Comparison of ENCODE assay signal across 17 cellular contexts in genomic region chr6:39049575-39050283, GRCh38. TPM values are rescaled to one million over a fixed set of nuclear protein-coding genes. Genes with fewer than 3 reads are reported as not detected.
DNase-seq lines count a peak whose midpoint lies in the region; ATAC-seq and TF ChIP-seq lines count a peak whose summit lies in the region.
"Had no signal": no experiment of that assay in that cellular context is flagged by ENCODE, and none has a peak within 500 bp of the region (broad histone marks: within the 10 kb centered on the region; RNA-seq: fewer than 3 reads in every experiment).

No MANE protein-coding gene starts in this region.

- intact Hi-C loops in CD4-positive, alpha-beta T cell (cut with DNase I, micrococcal nuclease) = no loop called here

- no peaks in the 10 kb centered on the region for H3F3A ChIP-seq in Loucy (ENCODE audit: low read depth)

- H3K4me3 Mint-ChIP-seq in glutamatergic neuron (ENCODE audit: unreplicated experiment) = peak overlapping the region; percentile 68
- peak overlapping the region; percentile 19 for H3K4me3 Mint-ChIP-seq in neural crest cell
- H3K4me3 Mint-ChIP-seq in CD4-positive, alpha-beta T cell = no peak overlapping the region

- H3K36me3 ChIP-seq in H7 (replicated peaks; ENCODE audit: control insufficient read depth, insufficient read depth, low read length) = no peaks in the 10 kb centered on the region
- no peaks in the 10 kb centered on the region for H3K36me3 ChIP-seq in Loucy (ENCODE audit: insufficient read depth, low read length)
- H3K36me3 ChIP-seq: thyroid gland had no signal

- H3K36me3 Mint-ChIP-seq in glutamatergic neuron (ENCODE audit: unreplicated experiment) = no peaks in the 10 kb centered on the region
- H3K36me3 Mint-ChIP-seq in neural crest cell (ENCODE audit: low read depth) = no peaks in the 10 kb centered on the region
- no peaks in the 10 kb centered on the region for H3K36me3 Mint-ChIP-seq in CD4-positive, alpha-beta T cell (ENCODE audit: low read depth)

- H3K27me3 Mint-ChIP-seq in glutamatergic neuron (ENCODE audit: unreplicated experiment) (peaks cover 10% of the 10 kb centered on the region), neural crest cell (ENCODE audit: low read depth) (peaks cover 68% of the 10 kb centered on the region)
- peaks cover 48% of the 10 kb centered on the region for H3K27me3 Mint-ChIP-seq in CD4-positive, alpha-beta T cell

- CTCF ChIA-PET in CD4-positive, alpha-beta T cell (lab: Charles Lee) = no interaction called here

- peak overlapping the region; percentile 65 for H3K9ac ChIP-seq in Loucy (ENCODE audit: low read depth, low read length, poor library complexity, severe bottlenecking)

- H3K4me1 Mint-ChIP-seq in glutamatergic neuron (ENCODE audit: low read depth, unreplicated experiment) (peaks cover 5% of the 10 kb centered on the region), neural crest cell (no peaks in the 10 kb centered on the region)
- H3K4me1 Mint-ChIP-seq in CD4-positive, alpha-beta T cell (ENCODE audit: low read depth) = peaks cover 17% of the 10 kb centered on the region

- ATAC-seq in CD4-positive, alpha-beta T cell (ENCODE audit: poor library complexity) = no peak
- ATAC-seq: foreskin keratinocyte had no signal

- H2AFZ ChIP-seq in Loucy (ENCODE audit: low read length) = no peak overlapping the region

- no peaks in the 10 kb centered on the region for H3K9me2 ChIP-seq in Loucy (replicated peaks; ENCODE audit: low read depth, low read length)

- POLR2A ChIA-PET in CD4-positive, alpha-beta T cell (lab: Charles Lee) = no interaction called here

- DNase-seq in H7 (peak; percentile 63), glutamatergic neuron (no peak), neural crest cell (ENCODE audit: low read depth, low spot score) (no peak), HuH-7 (ENCODE audit: low spot score) (no peak), HK-2 (ENCODE audit: unreplicated experiment) (no peak)
- DNase-seq in CD4-positive, alpha-beta T cell = no peak
- DNase-seq: activated CD4-positive, alpha-beta T cell treated with anti-CD3 and anti-CD28 coated beads, Interleukin-2, amount 10 ng/mL, durations not matched to agents 24 days and 14 days; activated gamma-delta T cell treated with Interleukin-2 at 50 U/mL for 16 hours; foreskin keratinocyte; NCI-H2081; NCI-H774; RPMI8226; thyroid gland had no signal

- no peak overlapping the region for H3K27ac ChIP-seq in CD4-positive, alpha-beta T cell (ENCODE audit: low read depth, low read length)
- H3K27ac ChIP-seq: foreskin keratinocyte, thyroid gland had no signal

- H4K20me1 ChIP-seq in Loucy (ENCODE audit: insufficient read depth, low read length, poor library complexity, severe bottlenecking) = peaks cover 4% of the 10 kb centered on the region

- H3K27me3 ChIP-seq in H7 (ENCODE audit: control insufficient read depth, insufficient read depth, low read length) (peaks cover 35% of the 10 kb centered on the region), Loucy (ENCODE audit: insufficient read depth, low read length, poor library complexity, severe bottlenecking) (no peaks in the 10 kb centered on the region)
- H3K27me3 ChIP-seq in CD4-positive, alpha-beta T cell (ENCODE audit: control insufficient read depth, insufficient read depth, low read length) = peaks cover 41% of the 10 kb centered on the region
- H3K27me3 ChIP-seq: thyroid gland had no signal

- H3K27ac Mint-ChIP-seq in glutamatergic neuron (ENCODE audit: unreplicated experiment) = no peak overlapping the region
- H3K27ac Mint-ChIP-seq in neural crest cell (ENCODE audit: unreplicated experiment) = no peak overlapping the region
- H3K27ac Mint-ChIP-seq in CD4-positive, alpha-beta T cell = no peak overlapping the region
- H3K27ac Mint-ChIP-seq: T-helper 1 cell treated with Interleukin-12 subunit alpha and Interleukin-12 subunit beta and Interleukin-4 antibody, amounts not matched to agents 30 μg/mL and 1 μg/mL, for 36 hours had no signal

- no peak for TF ChIP-seq CTCF in Loucy (conservative IDR thresholded peaks at IDR 0.05; ENCODE audit: low read length)
- TF ChIP-seq CTCF in glutamatergic neuron (IDR thresholded peaks at IDR 0.05; ENCODE audit: partially characterized antibody, unreplicated experiment) = no peak
- no peak for TF ChIP-seq CTCF in neural crest cell (conservative IDR thresholded peaks at IDR 0.05)
- no peak for TF ChIP-seq CTCF in CD4-positive, alpha-beta T cell (IDR thresholded peaks at IDR 0.05)

- peak overlapping the region; percentile 76 for H3K4me2 ChIP-seq in Loucy (ENCODE audit: low read depth, low read length, poor library complexity, severe bottlenecking)

- no peak overlapping the region for H3K4me3 ChIP-seq in H7 (ENCODE audit: insufficient read depth, low read depth, low read length)
- H3K4me3 ChIP-seq in Loucy (ENCODE audit: low read length, poor library complexity, severe bottlenecking) = peak overlapping the region; percentile 77
- H3K4me3 ChIP-seq: thyroid gland had no signal

- no peaks in the 10 kb centered on the region for H3K9me3 ChIP-seq in Loucy (ENCODE audit: insufficient read depth, low read depth, low read length)
- no peaks in the 10 kb centered on the region for H3K9me3 ChIP-seq in CD4-positive, alpha-beta T cell (ENCODE audit: control insufficient read depth, low read length)
- H3K9me3 ChIP-seq: thyroid gland had no signal

- H3K9me3 Mint-ChIP-seq in glutamatergic neuron (ENCODE audit: unreplicated experiment) = peaks cover 3% of the 10 kb centered on the region
- no peaks in the 10 kb centered on the region for H3K9me3 Mint-ChIP-seq in neural crest cell
- no peaks in the 10 kb centered on the region for H3K9me3 Mint-ChIP-seq in CD4-positive, alpha-beta T cell
- H3K9me3 Mint-ChIP-seq: activated CD4-positive, alpha-beta T cell treated with anti-CD3 and anti-CD28 coated beads, Interleukin-2, amount 10 ng/mL, durations not matched to agents 24 days and 14 days; T-helper 1 cell treated with Interleukin-12 subunit alpha and Interleukin-12 subunit beta and Interleukin-4 antibody, amounts not matched to agents 30 μg/mL and 1 μg/mL, for 36 hours had no signal

- H3K79me2 ChIP-seq in Loucy (ENCODE audit: insufficient read depth, low read length) = peaks cover 41% of the 10 kb centered on the region

- H3K4me1 ChIP-seq in Loucy (ENCODE audit: insufficient read depth, low read length, poor library complexity, severe bottlenecking) = peaks cover 58% of the 10 kb centered on the region
- H3K4me1 ChIP-seq: foreskin keratinocyte had no signal

RNA-seq across cellular contexts. Expression of gene GLP1R, which starts 1.1 kb away (rescaled TPM):
- total RNA-seq in H7 (2014; rRNA removed; shearing (Covaris generic)) = 0.18 and 0.87 TPM in 2 replicates
- not detected for total RNA-seq in glutamatergic neuron (ENCODE audit: unreplicated experiment)
- 0.65 and 0.89 TPM in 2 replicates for total RNA-seq in neural crest cell
- total RNA-seq in CD4-positive, alpha-beta T cell = not detected
- total RNA-seq: foreskin keratinocyte, M059J, pulmonary artery endothelial cell had no signal
